In genomic region chr1:224029286-224030025, GRCh38 we compare ENCODE assay signal across 8 cellular contexts.
A peak's percentile ranks its signal among the peaks of the same experiment; 100 is the strongest.
DNase-seq lines count a peak whose midpoint lies in the region; ATAC-seq, FAIRE-seq and TF ChIP-seq lines count a peak whose summit lies in the region.
"Not testable (repeated sequence)": the region's sequence is repeated elsewhere in the genome, so short reads cannot be mapped to it uniquely, and the experiment has no call there.

No MANE protein-coding gene starts in this region.

- H3K79me2 ChIP-seq in GM12878 (ENCODE audit: control insufficient read depth, insufficient read depth, low read length), result not testable (repeated sequence)

- not testable (repeated sequence) for TF ChIP-seq RAD21 in GM12878 (IDR thresholded peaks at IDR 0.05; ENCODE audit: insufficient read depth, low read depth, low read length)

- not testable (repeated sequence) for H3K4me1 ChIP-seq in GM12878 (ENCODE audit: control insufficient read depth, insufficient read depth, low read length)

- 0% methylated on average over 5 of the region's 5 CpGs for whole genome bisulfite sequencing in GM12878 (ENCODE audit: insufficient coverage, insufficient replicate concordance, low lambda C conversion rate, missing lambda C conversion rate)

- not testable (repeated sequence) for H2AFZ ChIP-seq in GM12878 (ENCODE audit: control insufficient read depth, low read depth, low read length)

- CTCF ChIA-PET in GM12878 (lab: Yijun Ruan, JAX), result not testable (repeated sequence)

- ATAC-seq in GM19023 (IDR thresholded peaks at IDR 0.05; ENCODE audit: unreplicated experiment), result peak; percentile 87
- ATAC-seq in GM21447 (IDR thresholded peaks at IDR 0.05; ENCODE audit: unreplicated experiment), result peak; percentile 95
- peak; percentile 91 for ATAC-seq in HG02678 (IDR thresholded peaks at IDR 0.05; ENCODE audit: unreplicated experiment)
- ATAC-seq in HG03097 (IDR thresholded peaks at IDR 0.05; ENCODE audit: low FRiP score, unreplicated experiment), result peak; percentile 81
- peak; percentile 79 for ATAC-seq in HG03558 (IDR thresholded peaks at IDR 0.05; ENCODE audit: extremely low read depth, unreplicated experiment)
- ATAC-seq in GM12878, result peak; percentile 98
- peak; percentile 71 to 89 for ATAC-seq in naive B cell (ENCODE audit: low read depth in 2 of 2)

- DNase-seq in DMS53 (lab: John Stamatoyannopoulos, UW), result peak; percentile 58
- DNase-seq in GM12878 (ENCODE audit: low read depth, low spot score); naive B cell: not testable (repeated sequence)

- not testable (repeated sequence) for H3K4me3 ChIP-seq in GM12878

- not testable (repeated sequence) for H3K27me3 ChIP-seq in GM12878 (replicated peaks in 1 of 2; ENCODE audit: control insufficient read depth in 2 of 2, insufficient read depth in 2 of 2, low read length in 1 of 2)

- not testable (repeated sequence) for FAIRE-seq in GM12878 (lab: Jason Lieb, UNC)

- not testable (repeated sequence) for H3K36me3 ChIP-seq in GM12878 (ENCODE audit: control insufficient read depth in 2 of 2, insufficient read depth in 2 of 2, low read length in 1 of 2)

- POLR2A ChIA-PET in GM12878 (lab: Charles Lee), result not testable (repeated sequence)

- not testable (repeated sequence) for H3K4me3 Mint-ChIP-seq in naive B cell

- H3K27me3 Mint-ChIP-seq in naive B cell, result not testable (repeated sequence)

- BruUV-seq in GM12878 (replicated peaks; lab: Mats Ljungman, UMichigan), result not testable (repeated sequence)

- H3K27ac ChIP-seq in GM12878 (ENCODE audit: control insufficient read depth, insufficient read depth), result not testable (repeated sequence)

- H3K9me3 Mint-ChIP-seq in naive B cell, result not testable (repeated sequence)

- TF ChIP-seq POLR2A in GM12878 (IDR thresholded peaks at IDR 0.05; ENCODE audit: low read depth, low read length), result not testable (repeated sequence)

- not testable (repeated sequence) for H3K27ac Mint-ChIP-seq in naive B cell

- not testable (repeated sequence) for H3K36me3 Mint-ChIP-seq in naive B cell

- not testable (repeated sequence) for H3K4me1 Mint-ChIP-seq in naive B cell

- SMC1A ChIA-PET in GM12878 (lab: Charles Lee; ENCODE audit: uncharacterized antibody, unreplicated experiment), result not testable (repeated sequence)

- not testable (repeated sequence) for TF ChIP-seq EP300 in GM12878 (IDR thresholded peaks at IDR 0.05; ENCODE audit: borderline replicate concordance in 1 of 2, control insufficient read depth in 1 of 2, low read depth in 2 of 2, low read length in 2 of 2)

- H3K4me2 ChIP-seq in GM12878 (ENCODE audit: control insufficient read depth, insufficient read depth), result not testable (repeated sequence)

- not testable (repeated sequence) for H4K20me1 ChIP-seq in GM12878 (ENCODE audit: control insufficient read depth, insufficient read depth)

- RAD21 ChIA-PET in GM12878 (lab: Charles Lee; ENCODE audit: unreplicated experiment), result not testable (repeated sequence)

- in situ Hi-C loops in GM12878 (cut with MboI), result not testable (repeated sequence)

- intact Hi-C loops in GM12878 (cut with micrococcal nuclease; ENCODE audit: unreplicated experiment), result not testable (repeated sequence)

- TF ChIP-seq CTCF in GM12878 (IDR thresholded peaks at IDR 0.05 in 2 of 3, conservative IDR thresholded peaks at IDR 0.05 in 1 of 3; ENCODE audit: control insufficient read depth in 2 of 3, extremely low read depth in 1 of 3, insufficient read depth in 1 of 3, low read depth in 3 of 3, low read length in 3 of 3), result not testable (repeated sequence)

- not testable (repeated sequence) for H3K9ac ChIP-seq in GM12878 (ENCODE audit: control insufficient read depth, insufficient read depth, low read length)

- H3K9me3 ChIP-seq in GM12878 (replicated peaks; ENCODE audit: control insufficient read depth, insufficient read depth, low read length), result not testable (repeated sequence)

TF ChIP-seq in GM12878, 131 proteins besides CTCF, POLR2A, EP300 and RAD21:
- TF ChIP-seq JUNB (IDR thresholded peaks at IDR 0.05) (0 out of 2 replicates have a peak, but pooled peaks have one; percentile 12), PAX5 (IDR thresholded peaks at IDR 0.05; ENCODE audit: borderline replicate concordance, low read depth, low read length) (0 out of 2 replicates have a peak, but pooled peaks have one; percentile 11), EED (IDR thresholded peaks at IDR 0.05; ENCODE audit: low read depth) (0 out of 2 replicates have a peak, but pooled peaks have one; percentile 51)
